ENCODE assay signal across 10 cellular contexts in genomic region chr10:124728830-124729661, GRCh38. TPM values are rescaled to one million over a fixed set of nuclear protein-coding genes. Genes with fewer than 3 reads are reported as not detected.
A peak's percentile ranks its signal among the peaks of the same experiment; 100 is the strongest.
DNase-seq lines count a peak whose midpoint lies in the region; ATAC-seq and TF ChIP-seq lines count a peak whose summit lies in the region.
"Had no signal": no experiment of that assay in that cellular context is flagged by ENCODE, and none has a peak within 500 bp of the region (broad histone marks: within the 10 kb centered on the region; RNA-seq: fewer than 3 reads in every experiment).

No MANE protein-coding gene starts in this region.

- H3K4me1 Mint-ChIP-seq in activated CD8-positive, alpha-beta T cell treated with anti-CD3 and anti-CD28 coated beads, Interleukin-2, amount 10 ng/mL, durations not matched to agents 7 days and 5 days (ENCODE audit: low read depth), result peaks cover 71% of the 10 kb centered on the region

- POLR2A ChIA-PET in activated CD8-positive, alpha-beta T cell treated with anti-CD3 and anti-CD28 coated beads, Interleukin-2, amount 10 ng/mL, durations not matched to agents 7 days and 5 days (lab: Charles Lee), result interaction anchor here (1.7 to 1.8 kb wide), 2 partner anchors 10 to 32 kb away, joined by 5 to 10 read pairs; no protein-coding TSS in a partner anchor

- 51% methylated on average over 6 of the region's 8 CpGs for WGBS in right lobe of liver (ENCODE audit: insufficient coverage, low coverage, low lambda C conversion rate, missing lambda C conversion rate)

- H3K27me3 Mint-ChIP-seq in activated CD8-positive, alpha-beta T cell treated with anti-CD3 and anti-CD28 coated beads, Interleukin-2, amount 10 ng/mL, durations not matched to agents 7 days and 5 days (ENCODE audit: low read depth), result no peaks in the 10 kb centered on the region

- no peak overlapping the region for H3K4me3 ChIP-seq in right lobe of liver
- H3K4me3 ChIP-seq: A549 had no signal

- no peak for TF ChIP-seq POLR2A in right lobe of liver (IDR thresholded peaks at IDR 0.05)

- peaks cover 21% of the 10 kb centered on the region for H3K36me3 Mint-ChIP-seq in activated CD8-positive, alpha-beta T cell treated with anti-CD3 and anti-CD28 coated beads, Interleukin-2, amount 10 ng/mL, durations not matched to agents 7 days and 5 days (ENCODE audit: low read depth)

- H3K9me3 Mint-ChIP-seq in activated CD8-positive, alpha-beta T cell treated with anti-CD3 and anti-CD28 coated beads, Interleukin-2, amount 10 ng/mL, durations not matched to agents 7 days and 5 days (ENCODE audit: insufficient read depth), result no peaks in the 10 kb centered on the region

- H3K27ac ChIP-seq in right lobe of liver (peak overlapping the region; percentile 21 to 50 (median 22)), substantia nigra (ENCODE audit: low read depth, low read length, poor library complexity, severe bottlenecking) (peak overlapping the region; percentile 92)
- H3K27ac ChIP-seq: A549 had no signal

- H3K4me1 ChIP-seq in right lobe of liver, result peaks cover 0 to 17% (median 0%) of the 10 kb centered on the region in 4 donors
- H3K4me1 ChIP-seq: A549 had no signal

- CTCF ChIA-PET in activated CD8-positive, alpha-beta T cell treated with anti-CD3 and anti-CD28 coated beads, Interleukin-2, amount 10 ng/mL, durations not matched to agents 7 days and 5 days (lab: Charles Lee), result interaction anchor here (0.8 to 9.0 kb wide), 8 partner anchors 10 to 80 kb away, joined by 3 to 92 read pairs (median 4); no protein-coding TSS in a partner anchor

- no peaks in the 10 kb centered on the region for H3K9me3 ChIP-seq in right lobe of liver
- H3K9me3 ChIP-seq: A549 had no signal

- peak overlapping the region; percentile 36 for H3K4me3 Mint-ChIP-seq in activated CD8-positive, alpha-beta T cell treated with anti-CD3 and anti-CD28 coated beads, Interleukin-2, amount 10 ng/mL, durations not matched to agents 7 days and 5 days

- peak; percentile 35 for DNase-seq in activated CD4-positive, CD25-positive, alpha-beta regulatory T cell treated with anti-CD3 and anti-CD28 coated beads, Interleukin-2, amount 50 U/mL, for 72 hours
- DNase-seq in activated CD4-positive, CD25-positive, alpha-beta regulatory T cell (lab: John Stamatoyannopoulos, UW), result no peak
- no peak for DNase-seq in activated CD8-positive, alpha-beta T cell treated with anti-CD3 and anti-CD28 coated beads, Interleukin-2, amount 10 ng/mL, durations not matched to agents 7 days and 5 days
- DNase-seq in right lobe of liver (peak in 1 of 3 donors; percentile 43), substantia nigra (lab: John Stamatoyannopoulos, UW) (no peak), activated gamma-delta T cell treated with Interleukin-2 at 50 U/mL for 16 hours (no peak), OCI-M2 (lab: John Stamatoyannopoulos, UW; ENCODE audit: unreplicated experiment) (no peak)
- DNase-seq in activated CD4-positive, alpha-beta T cell treated with anti-CD3 and anti-CD28 coated beads for 1 hour, result no peak
- DNase-seq: glutamatergic neuron had no signal

- no peaks in the 10 kb centered on the region for H3K27me3 ChIP-seq in right lobe of liver

- ATAC-seq in activated CD8-positive, alpha-beta T cell treated with anti-CD3 and anti-CD28 coated beads, Interleukin-2, amount 10 ng/mL, durations not matched to agents 7 days and 5 days, result no peak
- ATAC-seq in right lobe of liver, result peak in 3 of 4 donors; percentile 31 to 49 (median 44)
- ATAC-seq: A549 had no signal

- intact Hi-C loops in right lobe of liver (cut with DNase I), result no loop called here

- peak overlapping the region; percentile 62 for H3K27ac Mint-ChIP-seq in activated CD8-positive, alpha-beta T cell treated with anti-CD3 and anti-CD28 coated beads, Interleukin-2, amount 10 ng/mL, durations not matched to agents 7 days and 5 days

- H3K36me3 ChIP-seq in right lobe of liver, result no peaks in the 10 kb centered on the region

- no peak for TF ChIP-seq CTCF in right lobe of liver (IDR thresholded peaks at IDR 0.05)

RNA-seq across cellular contexts. Expression of gene FAM53B, which starts 15.1 kb away (rescaled TPM):
- 10 to 100 TPM; 19.9 to 21.8 TPM for total RNA-seq in activated CD8-positive, alpha-beta T cell treated with anti-CD3 and anti-CD28 coated beads, Interleukin-2, amount 10 ng/mL, durations not matched to agents 7 days and 5 days
- 10 to 100 TPM in 1 of 6 experiments, 1 to 10 TPM in 5; 4.4 to 10.8 (median 4.8) TPM for total RNA-seq in right lobe of liver
